ENCODE assay signal across 6 cellular contexts in genomic region chr6:50992232-50992631, GRCh38.
"Had no signal": no experiment of that assay in that cellular context is flagged by ENCODE, and none has a peak within 500 bp of the region (broad histone marks: within the 10 kb centered on the region; RNA-seq: fewer than 3 reads in every experiment).

No MANE protein-coding gene starts in this region.

- H3K4me3 Mint-ChIP-seq: IgD-negative memory B cell had no signal

- H3K9ac ChIP-seq: KMS-11 had no signal

- FAIRE-seq: HTR-8/SVneo had no signal

- H3K27ac ChIP-seq: KMS-11 had no signal

- H3K27me3 Mint-ChIP-seq: IgD-negative memory B cell had no signal

- H3K36me3 Mint-ChIP-seq: IgD-negative memory B cell had no signal

- H3K4me1 Mint-ChIP-seq: IgD-negative memory B cell had no signal

- DNase-seq: GOT3, H7, HCEC 1CT had no signal

- H3K4me2 ChIP-seq: KMS-11 had no signal

- H3K27ac Mint-ChIP-seq: IgD-negative memory B cell had no signal
